ENCODE assay signal across 20 cellular contexts in the genomic region with DNA sequence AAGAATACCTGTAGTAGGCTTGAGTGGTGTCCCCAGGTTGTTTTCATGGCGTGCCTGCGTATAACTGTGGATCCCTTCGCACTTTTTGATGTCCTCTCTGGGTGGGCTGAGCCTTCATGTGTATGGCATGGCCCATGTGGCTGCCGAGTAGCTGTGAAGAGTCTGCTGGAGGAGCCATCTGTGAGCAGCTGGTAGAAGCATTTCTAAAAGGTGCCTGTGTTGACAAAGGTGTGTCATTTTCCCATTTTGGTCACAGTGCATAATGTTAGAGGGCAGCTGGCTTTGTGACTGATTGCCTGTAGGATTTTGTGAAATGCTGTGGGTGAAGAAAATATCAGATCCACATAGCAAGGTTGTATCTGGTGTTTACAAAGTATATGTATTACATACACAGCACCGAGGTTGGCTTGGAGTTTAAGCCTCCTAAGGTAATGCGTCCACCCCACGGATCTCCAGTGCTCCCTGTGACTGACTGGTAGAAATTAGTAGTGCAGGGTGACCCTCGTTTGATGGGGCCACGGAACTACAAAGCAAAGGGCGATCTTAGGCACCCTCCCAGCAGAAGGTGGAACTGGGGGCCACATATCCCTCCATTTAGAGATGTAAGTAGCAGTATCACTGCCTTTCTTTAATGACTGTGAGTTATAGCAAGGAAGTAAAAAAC. TPM values are rescaled to one million over a fixed set of nuclear protein-coding genes. Genes with fewer than 3 reads are reported as not detected.
DNase-seq lines count a peak whose midpoint lies in the region; ATAC-seq, FAIRE-seq and TF ChIP-seq lines count a peak whose summit lies in the region.
"Had no signal": no experiment of that assay in that cellular context is flagged by ENCODE, and none has a peak within 500 bp of the region (broad histone marks: within the 10 kb centered on the region; RNA-seq: fewer than 3 reads in every experiment).

No MANE protein-coding gene starts in this region.

- no peak for TF ChIP-seq POLR2A in endothelial cell of umbilical vein (IDR thresholded peaks at IDR 0.05; ENCODE audit: low read depth, low read length)

- POLR2A ChIA-PET in endothelial cell of umbilical vein (lab: Charles Lee), result no interaction called here

- peak overlapping the region; percentile 83 for H3K27ac ChIP-seq in cardiac muscle cell
- H3K27ac ChIP-seq in endothelial cell of umbilical vein (ENCODE audit: insufficient read depth, low read depth, low read length), result peak overlapping the region; percentile 6
- H3K27ac ChIP-seq in muscle layer of duodenum (ENCODE audit: low read length), result peak overlapping the region; percentile 43

- H3K27me3 ChIP-seq in cardiac muscle cell (no peaks in the 10 kb centered on the region), endothelial cell of umbilical vein (ENCODE audit: control insufficient read depth in 2 of 2, insufficient read depth in 2 of 2, low read length in 2 of 2) (no peaks in the 10 kb centered on the region), muscle layer of duodenum (ENCODE audit: low read depth, low read length) (no peaks in the 10 kb centered on the region)

- ATAC-seq in SK-N-SH treated with all-trans-retinoic acid at 6 μM for 48 hours (no peak), sciatic nerve (no peak)
- ATAC-seq: activated CD4-positive, CD25-positive, alpha-beta regulatory T cell treated with anti-CD3 and anti-CD28 coated beads, Interleukin-2, amount 50 U/mL, for 24 hours; effector memory CD8-positive, alpha-beta T cell; stimulated activated naive CD8-positive, alpha-beta T cell treated with anti-CD3 and anti-CD28 coated beads, Interleukin-15, amount 100 ng/mL, for 72 hours had no signal

- H3K9me3 ChIP-seq in cardiac muscle cell (ENCODE audit: low read depth), result no peaks in the 10 kb centered on the region
- H3K9me3 ChIP-seq in endothelial cell of umbilical vein (replicated peaks; ENCODE audit: control insufficient read depth, insufficient read depth, low read length), result no peaks in the 10 kb centered on the region
- H3K9me3 ChIP-seq in muscle layer of duodenum (ENCODE audit: control insufficient read depth in 1 of 2, low read length in 2 of 2), result no peaks in the 10 kb centered on the region

- no peak for FAIRE-seq in endothelial cell of umbilical vein (lab: Jason Lieb, UNC)

- H3K4me3 ChIP-seq in cardiac muscle cell, result no peak overlapping the region
- no peak overlapping the region for H3K4me3 ChIP-seq in endothelial cell of umbilical vein (replicated peaks in 1 of 3; ENCODE audit: insufficient read depth in 1 of 3, low read depth in 1 of 3, low read length in 3 of 3)
- H3K4me3 ChIP-seq in muscle layer of duodenum (ENCODE audit: low read depth in 1 of 2, low read length in 2 of 2), result no peak overlapping the region

- H3K4me1 Mint-ChIP-seq in nephron progenitor cell, result peaks cover 34% of the 10 kb centered on the region

- no peak overlapping the region for H3K9ac ChIP-seq in endothelial cell of umbilical vein (replicated peaks; ENCODE audit: extremely low read depth, insufficient read depth, low read length)

- H3K4me1 ChIP-seq in cardiac muscle cell (ENCODE audit: low read depth), result peaks cover 57% of the 10 kb centered on the region
- peaks cover 63% of the 10 kb centered on the region for H3K4me1 ChIP-seq in endothelial cell of umbilical vein (ENCODE audit: control insufficient read depth, extremely low read depth, insufficient read depth, low read length)
- no peaks in the 10 kb centered on the region for H3K4me1 ChIP-seq in muscle layer of duodenum (ENCODE audit: control insufficient read depth in 1 of 2, insufficient read depth in 2 of 2, low read length in 2 of 2)

- H4K20me1 ChIP-seq in endothelial cell of umbilical vein (replicated peaks; ENCODE audit: control insufficient read depth, extremely low read depth, insufficient read depth, low read length), result no peaks in the 10 kb centered on the region

- H3K4me3 Mint-ChIP-seq in nephron progenitor cell, result no peak overlapping the region
- H3K4me3 Mint-ChIP-seq: activated naive CD4-positive, alpha-beta T cell treated with anti-CD3 and anti-CD28 coated beads for 36 hours; effector memory CD8-positive, alpha-beta T cell; immature natural killer cell; stimulated activated naive CD8-positive, alpha-beta T cell treated with anti-CD3 and anti-CD28 coated beads, Interleukin-15, amount 100 ng/mL, for 72 hours; T-helper 1 cell treated with Interleukin-12 subunit alpha and Interleukin-12 subunit beta and Interleukin-4 antibody, amounts not matched to agents 30 μg/mL and 1 μg/mL, for 36 hours had no signal

- no TSS peak for BruUV-seq in endothelial cell of umbilical vein (replicated peaks; lab: Mats Ljungman, UMichigan)

- no peak overlapping the region for H3K27ac Mint-ChIP-seq in nephron progenitor cell
- H3K27ac Mint-ChIP-seq: activated naive CD4-positive, alpha-beta T cell treated with anti-CD3 and anti-CD28 coated beads for 36 hours; effector memory CD8-positive, alpha-beta T cell; immature natural killer cell; stimulated activated naive CD8-positive, alpha-beta T cell treated with anti-CD3 and anti-CD28 coated beads, Interleukin-15, amount 100 ng/mL, for 72 hours; T-helper 1 cell treated with Interleukin-12 subunit alpha and Interleukin-12 subunit beta and Interleukin-4 antibody, amounts not matched to agents 30 μg/mL and 1 μg/mL, for 36 hours had no signal

- H2AFZ ChIP-seq in endothelial cell of umbilical vein (ENCODE audit: low read depth, low read length), result no peak overlapping the region

- H3K9me3 Mint-ChIP-seq in nephron progenitor cell, result no peaks in the 10 kb centered on the region
- H3K9me3 Mint-ChIP-seq: activated naive CD4-positive, alpha-beta T cell treated with anti-CD3 and anti-CD28 coated beads for 36 hours; effector memory CD8-positive, alpha-beta T cell; immature natural killer cell; stimulated activated naive CD8-positive, alpha-beta T cell treated with anti-CD3 and anti-CD28 coated beads, Interleukin-15, amount 100 ng/mL, for 72 hours; T-helper 1 cell treated with Interleukin-12 subunit alpha and Interleukin-12 subunit beta and Interleukin-4 antibody, amounts not matched to agents 30 μg/mL and 1 μg/mL, for 36 hours had no signal

- TF ChIP-seq CTCF in cardiac muscle cell (IDR thresholded peaks at IDR 0.05; ENCODE audit: low read depth, low read length) (no peak), endothelial cell of umbilical vein (IDR thresholded peaks at IDR 0.05; ENCODE audit: extremely low read depth in 1 of 2, insufficient read depth in 1 of 2, low read depth in 1 of 2, low read length in 2 of 2) (no peak), nephron progenitor cell (IDR thresholded peaks at IDR 0.05) (no peak)

- H3K36me3 Mint-ChIP-seq in nephron progenitor cell (ENCODE audit: low read depth), result no peaks in the 10 kb centered on the region

- H3K27me3 Mint-ChIP-seq in nephron progenitor cell (ENCODE audit: low read depth, poor library complexity), result peaks cover 29% of the 10 kb centered on the region

- DNase-seq in cardiac muscle cell (ENCODE audit: low read depth in 1 of 2, low spot score in 1 of 2), result no peak
- no peak for DNase-seq in cardiac septum (ENCODE audit: low spot score)
- DNase-seq in endothelial cell of umbilical vein (ENCODE audit: low read depth, low spot score), result peak; percentile 21
- DNase-seq in nephron progenitor cell, result no peak
- DNase-seq in NCI-H2227 treated with DMSO at 0.1 percent for 48 hours (lab: John Stamatoyannopoulos, UW), result no peak
- DNase-seq in sciatic nerve (ENCODE audit: low spot score), result no peak
- DNase-seq: activated CD8-positive, alpha-beta memory T cell treated with anti-CD3 and anti-CD28 coated beads, Interleukin-2, amount 50 U/mL, for 4 hours; activated naive CD4-positive, alpha-beta T cell treated with anti-CD3 and anti-CD28 coated beads for 36 hours; effector memory CD8-positive, alpha-beta T cell; foreskin melanocyte; immature natural killer cell; Karpas-422; NCI-H1436 treated with DMSO at 0.1 percent for 48 hours; NCI-H524 treated with DMSO at 0.1 percent for 48 hours; stimulated activated CD4-positive, alpha-beta T cell treated with anti-CD3 and anti-CD28 coated beads, Interleukin-12 subunit alpha, Interleukin-12 subunit beta, amount 100 ng/mL, for 4 hours; stimulated activated naive CD8-positive, alpha-beta T cell treated with anti-CD3 and anti-CD28 coated beads, Interleukin-15, amount 100 ng/mL, for 72 hours had no signal

- peaks cover 73% of the 10 kb centered on the region for H3K79me2 ChIP-seq in endothelial cell of umbilical vein (ENCODE audit: control insufficient read depth, insufficient read depth, low read length)

- intact Hi-C loops in cardiac septum (cut with DNase I), result no loop called here
- intact Hi-C loops in endothelial cell of umbilical vein (cut with micrococcal nuclease), result no loop called here
- intact Hi-C loops in sciatic nerve (cut with DNase I), result no loop called here

- H3K36me3 ChIP-seq in cardiac muscle cell, result peaks cover 75% of the 10 kb centered on the region
- H3K36me3 ChIP-seq in endothelial cell of umbilical vein (ENCODE audit: control insufficient read depth in 2 of 2, extremely low read depth in 1 of 2, insufficient read depth in 2 of 2, low read length in 2 of 2), result peaks cover 7 to 9% of the 10 kb centered on the region in 2 experiments
- H3K36me3 ChIP-seq in muscle layer of duodenum (ENCODE audit: control insufficient read depth in 1 of 2, insufficient read depth in 2 of 2, low read length in 2 of 2), result peaks cover 0 to 3% of the 10 kb centered on the region in 2 donors

- CTCF ChIA-PET in endothelial cell of umbilical vein (lab: Charles Lee), result interaction anchor here (1.2 to 1.9 kb wide), 3 partner anchors 11 to 377 kb away, joined by 3 to 17 read pairs (median 5); no protein-coding TSS in a partner anchor

- H3K4me2 ChIP-seq in endothelial cell of umbilical vein (ENCODE audit: insufficient read depth, low read length), result no peak overlapping the region

- dilution Hi-C loops in endothelial cell of umbilical vein (cut with MboI; ENCODE audit: extremely low pct_ligation_motif_present, low sequenced_read_pairs), result loop anchor here (25.0 kb wide), 1 partner anchor 251 kb away; no protein-coding TSS in a partner anchor

- no peaks in the 10 kb centered on the region for H3K9me1 ChIP-seq in endothelial cell of umbilical vein (replicated peaks; ENCODE audit: control insufficient read depth, extremely low read depth, insufficient read depth, low read length)

TF ChIP-seq in SK-N-SH treated with all-trans-retinoic acid at 6 μM for 48 hours, 23 proteins besides CTCF, POLR2A, EP300 and RAD21 (continues in another document):
- no peak for TF ChIP-seq ZC3H10 (CRISPR knock-in tag; IDR thresholded peaks at IDR 0.05)
- no peak for TF ChIP-seq TOX (CRISPR knock-in tag; IDR thresholded peaks at IDR 0.05; ENCODE audit: borderline replicate concordance)

RNA-seq across cellular contexts. Expression of a gene that starts 16.5 kb away (rescaled TPM):
- total RNA-seq in cardiac muscle cell, result 182 and 187 TPM in 2 replicates
- polyA plus RNA-seq in cardiac muscle cell, result 104 and 126 TPM in 2 replicates
- total RNA-seq in cardiac septum, result 76.2 TPM
- 14.6 and 14.9 TPM in 2 replicates for total RNA-seq in endothelial cell of umbilical vein
- polyA plus RNA-seq in endothelial cell of umbilical vein, result 3.9 and 4.1 TPM in 2 replicates
- 3.5 and 3.7 TPM in 2 replicates for polyA plus RNA-seq in endothelial cell of umbilical vein (2011; cell fraction: cytosol; rRNA removed)
- 7.1 and 10.1 TPM in 2 replicates for polyA plus RNA-seq in endothelial cell of umbilical vein (2011; cell fraction: nucleus; rRNA removed)
- 5.8 and 7.2 TPM in 2 replicates for polyA plus RNA-seq in endothelial cell of umbilical vein (2012)
- polyA minus RNA-seq in endothelial cell of umbilical vein, result 2.7 and 3.8 TPM in 2 replicates
- 5.7 TPM for polyA minus RNA-seq in endothelial cell of umbilical vein (2011; cell fraction: cytosol; rRNA and poly(A)+ RNA removed)
- 13.0 and 24.8 TPM in 2 replicates for polyA minus RNA-seq in endothelial cell of umbilical vein (2011; cell fraction: nucleus; rRNA and poly(A)+ RNA removed)
- total RNA-seq in sciatic nerve, result 5.3 TPM
- total RNA-seq: activated naive CD4-positive, alpha-beta T cell treated with anti-CD3 and anti-CD28 coated beads for 36 hours had no signal

Comparison
In these comparisons a context has a peak if more than half of its experiments do, and no peak if none do; other contexts are left out.
1. H3K27ac ChIP-seq: peak in every context shown above with its lines; median percentile 83 in cardiac muscle cell; 43 in muscle layer of duodenum; 6 in endothelial cell of umbilical vein.